8 cellular contexts compared by ENCODE assay signal in the genomic region with DNA sequence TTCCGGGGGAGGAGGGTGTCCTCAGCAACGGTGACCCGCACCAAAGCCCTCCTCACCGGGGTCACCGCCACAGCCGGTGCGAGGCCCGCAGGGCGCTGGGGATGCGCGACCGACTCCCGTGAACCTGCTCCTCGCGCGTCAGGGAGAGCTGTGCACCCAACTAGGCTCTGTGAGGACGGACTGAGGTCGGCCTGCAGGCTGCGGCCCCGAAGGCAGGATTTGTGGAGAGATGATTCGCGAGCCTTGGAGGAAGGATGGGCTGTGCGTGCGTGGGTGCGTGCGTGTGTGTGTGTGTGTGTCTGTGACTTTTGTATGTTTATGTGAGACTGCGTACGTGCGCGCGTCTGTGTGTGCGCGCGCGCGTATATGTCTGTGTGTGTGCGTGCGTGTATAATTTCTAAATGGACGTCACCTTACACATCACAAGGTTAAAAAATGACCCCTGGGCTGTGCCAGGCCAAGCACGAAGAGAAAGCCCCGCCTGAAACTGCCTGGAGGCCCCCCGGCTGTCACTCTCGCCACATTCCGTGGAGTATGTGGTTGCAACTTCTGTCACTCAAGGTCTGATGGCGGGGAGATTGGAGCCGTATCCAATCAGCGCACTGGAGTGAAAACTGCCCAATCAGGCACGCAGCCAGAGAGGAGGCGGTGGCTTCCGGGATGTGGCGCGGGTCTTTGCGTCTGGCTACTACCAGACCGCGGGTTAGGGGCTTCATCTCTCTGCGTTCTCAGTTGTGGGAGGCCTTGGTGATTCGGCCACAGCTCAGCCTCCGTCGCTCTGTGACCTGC. TPM values are rescaled to one million over a fixed set of nuclear protein-coding genes. Genes with fewer than 3 reads are reported as not detected.
DNase-seq lines count a peak whose midpoint lies in the region; ATAC-seq and TF ChIP-seq lines count a peak whose summit lies in the region.

A gene (plus strand): TSS at position 672 of the 789 bp plus-strand sequence. CDS start 170 bp downstream, outside the sequence.

- DNase-seq in GM06990 (ENCODE audit: extremely low read depth, insufficient read length) = peak; percentile 92
- DNase-seq in NCI-H1417 treated with DMSO at 0.1 percent for 48 hours (lab: John Stamatoyannopoulos, UW) = peak; percentile 88
- DNase-seq in T-helper 2 cell = peak; percentile 65 to 99 (median 85)
- DNase-seq in anterior cingulate cortex (lab: John Stamatoyannopoulos, UW) = peak; percentile 71 to 98 (median 95)
- peak; percentile 95 for DNase-seq in left ventricle myocardium superior
- DNase-seq in psoas muscle = peak; percentile 95

- peaks cover 9% of the 10 kb centered on the region for H3K4me1 ChIP-seq in psoas muscle
- no peaks in the 10 kb centered on the region for H3K4me1 ChIP-seq in urinary bladder (ENCODE audit: insufficient read depth)

- H3K36me3 ChIP-seq in GM06990 (ENCODE audit: control insufficient read depth, insufficient read depth, low read length) (peaks cover 2% of the 10 kb centered on the region), psoas muscle (ENCODE audit: insufficient read depth in 1 of 2, low read depth in 1 of 2) (no peaks in the 10 kb centered on the region), urinary bladder (ENCODE audit: insufficient read depth) (no peaks in the 10 kb centered on the region)

- H3K27me3 ChIP-seq in GM06990 (replicated peaks; ENCODE audit: control insufficient read depth, insufficient read depth, low read length) (no peaks in the 10 kb centered on the region), psoas muscle (ENCODE audit: insufficient read depth in 3 of 3, low read length in 2 of 3) (no peaks in the 10 kb centered on the region)

- peak; percentile 94 for ATAC-seq in HG02588 (IDR thresholded peaks at IDR 0.05; ENCODE audit: unreplicated experiment)
- ATAC-seq in left ventricle myocardium superior = peak; percentile 96
- ATAC-seq in psoas muscle = peak; percentile 98 to 99 (median 98)

- peak within 1 kb of the TSS; percentile 72 for H3K4me3 ChIP-seq in GM06990 (replicated peaks; ENCODE audit: low read depth, low read length)
- H3K4me3 ChIP-seq in psoas muscle = peak within 1 kb of the TSS; percentile 77
- H3K4me3 ChIP-seq in urinary bladder (ENCODE audit: low read depth, low read length) = peak within 1 kb of the TSS; percentile 57

- peaks cover under 1% of the 10 kb centered on the region for H3K9me3 ChIP-seq in psoas muscle

- intact Hi-C loops in left ventricle myocardium superior (cut with micrococcal nuclease) = no loop called here
- intact Hi-C loops in psoas muscle (cut with DNase I) = no loop called here

- WGBS in psoas muscle, 3 donors = 0 to 1% (median 0%) methylated on average over 56 to 59 of the region's 59 CpGs
- WGBS in urinary bladder = under 1% methylated on average over 59 of the region's 59 CpGs

- TF ChIP-seq CTCF in GM06990 (IDR thresholded peaks at IDR 0.05; ENCODE audit: insufficient read depth, low read length, poor library complexity, severe bottlenecking) = no peak
- TF ChIP-seq CTCF in psoas muscle (IDR thresholded peaks at IDR 0.05) = no peak

- H3K27ac ChIP-seq in psoas muscle (peak within 1 kb of the TSS; percentile 75), urinary bladder (ENCODE audit: low read depth) (peak within 1 kb of the TSS; percentile 83)

RNA-seq across cellular contexts. Expression of the gene that starts here (rescaled TPM):
- total RNA-seq in left ventricle myocardium superior (9.2 TPM), psoas muscle (1 to 10 TPM; 2.9 to 4.8 (median 3.4) TPM), urinary bladder (84.8 TPM)
- polyA plus RNA-seq in psoas muscle (1 to 10 TPM in 2 of 3 donors, under 1 TPM in 1; 0.79 to 2.4 (median 1.3) TPM), urinary bladder (4.6 TPM)

Comparison
In these comparisons a context has a peak if more than half of its experiments do, and no peak if none do; other contexts are left out.
1. Peak in every context shown above with its lines: DNase-seq, ATAC-seq, H3K4me3 ChIP-seq and H3K27ac ChIP-seq.